ENCODE assay signal across 8 cellular contexts in the genomic region with DNA sequence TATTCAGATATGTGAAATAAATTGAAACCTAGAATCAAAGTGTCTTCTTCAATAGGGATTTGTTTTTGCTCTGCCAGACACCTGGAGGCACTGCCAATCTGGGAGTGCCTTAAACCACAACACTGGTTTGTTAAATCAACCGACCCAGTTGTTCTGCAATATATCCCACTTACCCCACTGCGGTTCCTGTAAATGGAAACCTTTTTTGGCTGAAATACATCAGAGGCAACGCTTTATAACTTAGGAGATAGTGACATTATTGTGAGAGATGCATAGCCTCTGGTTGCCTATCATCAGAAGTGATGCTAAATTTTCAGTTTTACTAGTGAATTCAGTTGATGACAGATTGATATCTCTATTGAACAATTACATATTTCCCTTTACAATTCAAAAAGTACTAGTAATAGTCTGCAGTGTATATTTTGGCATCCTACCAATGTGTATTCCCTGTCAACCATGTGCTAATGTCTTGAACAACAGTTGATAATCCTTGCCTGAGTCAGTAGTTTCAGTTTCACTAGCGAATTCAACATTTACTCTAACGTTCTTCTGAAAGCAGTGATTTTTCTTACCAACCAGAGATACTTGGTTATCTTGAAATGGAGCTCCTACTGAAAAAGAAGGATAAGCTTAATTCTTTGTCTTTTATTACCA. TPM values are rescaled to one million over a fixed set of nuclear protein-coding genes. Genes with fewer than 3 reads are reported as not detected.
A peak's percentile ranks its signal among the peaks of the same experiment; 100 is the strongest.
DNase-seq lines count a peak whose midpoint lies in the region; ATAC-seq lines count a peak whose summit lies in the region.

No MANE protein-coding gene starts in this region.

- H3K9me3 ChIP-seq in CD4-positive, CD25-positive, alpha-beta regulatory T cell (ENCODE audit: control insufficient read depth in 2 of 2, low read length in 2 of 2): no peaks in the 10 kb centered on the region

- H3K4me3 Mint-ChIP-seq in CD4-positive, CD25-positive, alpha-beta regulatory T cell: peak overlapping the region; percentile 36 to 82 (median 65)

- H3K4me1 ChIP-seq in CD4-positive, CD25-positive, alpha-beta regulatory T cell (ENCODE audit: control insufficient read depth, insufficient read depth, low read length, poor library complexity, severe bottlenecking): peaks cover 8% of the 10 kb centered on the region

- peaks cover 4% of the 10 kb centered on the region for H3K36me3 ChIP-seq in CD4-positive, CD25-positive, alpha-beta regulatory T cell (ENCODE audit: control insufficient read depth, insufficient read depth, low read length)

- peaks cover 11% of the 10 kb centered on the region for H3K36me3 Mint-ChIP-seq in CD4-positive, CD25-positive, alpha-beta regulatory T cell

- peak; percentile 69 to 75 for ATAC-seq in CD4-positive, CD25-positive, alpha-beta regulatory T cell (ENCODE audit: low read depth in 2 of 2)
- no peak for ATAC-seq in GM19467 (IDR thresholded peaks at IDR 0.05; ENCODE audit: unreplicated experiment)
- ATAC-seq in HG03159 (IDR thresholded peaks at IDR 0.05; ENCODE audit: unreplicated experiment): no peak
- no peak for ATAC-seq in HG02970 (IDR thresholded peaks at IDR 0.05; ENCODE audit: low FRiP score, unreplicated experiment)

- peaks cover 14 to 39% (median 32%) of the 10 kb centered on the region in 4 donors for H3K4me1 Mint-ChIP-seq in CD4-positive, CD25-positive, alpha-beta regulatory T cell

- peak overlapping the region; percentile 60 for H3K27ac ChIP-seq in CD4-positive, CD25-positive, alpha-beta regulatory T cell (ENCODE audit: insufficient read depth, low read length, poor library complexity, severe bottlenecking)

- H3K27ac Mint-ChIP-seq in CD4-positive, CD25-positive, alpha-beta regulatory T cell: peak overlapping the region; percentile 44 to 95 (median 84)

- peak overlapping the region; percentile 88 for H3K4me3 ChIP-seq in CD4-positive, CD25-positive, alpha-beta regulatory T cell (ENCODE audit: low read depth, low read length)

- H3K27me3 ChIP-seq in CD4-positive, CD25-positive, alpha-beta regulatory T cell (ENCODE audit: control insufficient read depth, insufficient read depth, low read length): no peaks in the 10 kb centered on the region

- H3K27me3 Mint-ChIP-seq in CD4-positive, CD25-positive, alpha-beta regulatory T cell: no peaks in the 10 kb centered on the region

- H3K9me3 Mint-ChIP-seq in CD4-positive, CD25-positive, alpha-beta regulatory T cell: peaks cover 0 to 2% (median 0%) of the 10 kb centered on the region in 7 donors

- peak in 1 of 3 donors; percentile 79 for DNase-seq in CD4-positive, CD25-positive, alpha-beta regulatory T cell
- DNase-seq in LoVo (ENCODE audit: low spot score) (peak; percentile 26), astrocyte of the hippocampus (ENCODE audit: low read depth, low spot score) (peak; percentile 56), lung microvascular endothelial cell (ENCODE audit: low read depth in 2 of 2) (peak; percentile 40 to 77), NCI-H82 (lab: John Stamatoyannopoulos, UW) (no peak)

RNA-seq across cellular contexts. Expression of gene PPP2R5C, which starts 30.5 kb away (rescaled TPM):
- 650 TPM for total RNA-seq in CD4-positive, CD25-positive, alpha-beta regulatory T cell
- 100 to 1,000 TPM; 244 to 294 (median 270) TPM for polyA plus RNA-seq in CD4-positive, CD25-positive, alpha-beta regulatory T cell
- 59.7 and 65.9 TPM in 2 replicates for total RNA-seq in lung microvascular endothelial cell

Comparison
In these comparisons a context has a peak if more than half of its experiments do, and no peak if none do; other contexts are left out.
1. ATAC-seq: peak in CD4-positive, CD25-positive, alpha-beta regulatory T cell (2 of 2); none in GM19467 (single experiment), HG03159 (single experiment) and HG02970 (single experiment).